Comparison of ENCODE assay signal across 9 cellular contexts in genomic region chr7:82435769-82436168, GRCh38. TPM values are rescaled to one million over a fixed set of nuclear protein-coding genes. Genes with fewer than 3 reads are reported as not detected.
"Had no signal": no experiment of that assay in that cellular context is flagged by ENCODE, and none has a peak within 500 bp of the region (broad histone marks: within the 10 kb centered on the region; RNA-seq: fewer than 3 reads in every experiment).

No MANE protein-coding gene starts in this region.

- H3K9me3 ChIP-seq: HAP-1 had no signal

- FAIRE-seq: HepG2 had no signal

- H3K36me3 ChIP-seq: HAP-1 had no signal

- H3K27ac ChIP-seq: GM23248, HL-60 had no signal

- DNase-seq: GM23248, GOT3, H7, HFFc6 had no signal

- ATAC-seq: HCT116, HepG2 had no signal

- H3K4me3 ChIP-seq: GM23248, HAP-1 had no signal

RNA-seq across cellular contexts. Expression of gene CACNA2D1, which starts 7.8 kb away (rescaled TPM):
- total RNA-seq: HepG2 had no signal
- polyA plus RNA-seq: HepG2, IgD-negative memory B cell had no signal
